Comparison of ENCODE assay signal across 21 cellular contexts in genomic region chr13:106416645-106417044, GRCh38.
DNase-seq lines count a peak whose midpoint lies in the region; ATAC-seq, FAIRE-seq and TF ChIP-seq lines count a peak whose summit lies in the region.
"Had no signal": no experiment of that assay in that cellular context is flagged by ENCODE, and none has a peak within 500 bp of the region (broad histone marks: within the 10 kb centered on the region; RNA-seq: fewer than 3 reads in every experiment).

No MANE protein-coding gene starts in this region.

- in situ Hi-C loops in IMR-90 (cut with MboI; ENCODE audit: low sequenced_read_pairs), result no loop called here
- in situ Hi-C loops in SK-MEL-5 (cut with HindIII; ENCODE audit: low pct_unique_long_range_greater_than_20kb, low sequenced_read_pairs), result no loop called here

- no peak overlapping the region for H3K23ac ChIP-seq in IMR-90 (ENCODE audit: low read depth, low read length)

- H4K91ac ChIP-seq in IMR-90 (ENCODE audit: insufficient read depth, low read depth, low read length), result no peak overlapping the region

- H3K9ac ChIP-seq in IMR-90 (ENCODE audit: low read depth, low read length), result no peak overlapping the region

- no peak for ATAC-seq in activated CD4-positive, alpha-beta T cell treated with anti-CD3 and anti-CD28 coated beads for 36 hours
- no peak for ATAC-seq in IMR-90 (ENCODE audit: low read depth)
- ATAC-seq in HG02623 (IDR thresholded peaks at IDR 0.05; ENCODE audit: unreplicated experiment), result no peak
- ATAC-seq: heart right ventricle, Right ventricle myocardium inferior had no signal

- TF ChIP-seq POLR2A in IMR-90 (IDR thresholded peaks at IDR 0.05; ENCODE audit: low read depth, low read length), result no peak

- CTCF ChIA-PET in activated CD4-positive, alpha-beta T cell treated with anti-CD3 and anti-CD28 coated beads for 36 hours (lab: Charles Lee), result interaction anchor here (1.4 kb wide), 1 partner anchor 41 kb away, joined by 3 read pairs; no protein-coding TSS in a partner anchor
- CTCF ChIA-PET in IMR-90 (lab: Yijun Ruan, JAX), result no interaction called here

- H3K4me3 ChIP-seq in IMR-90 (ENCODE audit: insufficient read depth, low read depth, low read length), result no peak overlapping the region
- no peak overlapping the region for H3K4me3 ChIP-seq in small intestine (ENCODE audit: low read depth in 1 of 2, low read length in 2 of 2)
- H3K4me3 ChIP-seq: colonic mucosa, heart right ventricle, vagina had no signal

- no peaks in the 10 kb centered on the region for H3K36me3 ChIP-seq in IMR-90 (ENCODE audit: control insufficient read depth, insufficient read depth, low read length)
- H3K36me3 ChIP-seq in small intestine (ENCODE audit: control insufficient read depth in 2 of 2, insufficient read depth in 2 of 2, low read length in 2 of 2), result no peaks in the 10 kb centered on the region
- H3K36me3 ChIP-seq: colonic mucosa, heart right ventricle, vagina had no signal

- no peaks in the 10 kb centered on the region for H3K9me1 ChIP-seq in IMR-90 (ENCODE audit: insufficient read depth, low read length)

- peak; percentile 7 for DNase-seq in activated CD4-positive, alpha-beta T cell treated with anti-CD3 and anti-CD28 coated beads for 36 hours
- DNase-seq in activated CD4-positive, alpha-beta T cell treated with anti-CD3 and anti-CD28 coated beads, Interleukin-2, amount 10 ng/mL, durations not matched to agents 24 days and 14 days, result no peak
- no peak for DNase-seq in IMR-90
- DNase-seq in SK-MEL-5 (ENCODE audit: low read depth, low spot score), result peak; percentile 20
- DNase-seq in small intestine, result peak; percentile 5
- no peak for DNase-seq in central memory CD4-positive, alpha-beta T cell
- DNase-seq in activated naive CD4-positive, alpha-beta T cell treated with Interleukin-2 at 50 U/mL for 16 hours, result no peak
- DNase-seq: activated B cell treated with CpG ODN at 0.5 μM for 24 hours; activated T-cell treated with anti-CD3 and anti-CD28 coated beads, Interleukin-2, amount 50 U/mL, for 48 hours; colonic mucosa; heart right ventricle; immature natural killer cell; MV-4-11; NCI-H2081 treated with DMSO at 0.1 percent for 48 hours; NCI-H510A had no signal

- H3K18ac ChIP-seq in IMR-90 (ENCODE audit: low read depth, low read length), result no peak overlapping the region

- TF ChIP-seq RAD21 in IMR-90 (IDR thresholded peaks at IDR 0.05; ENCODE audit: low read length), result no peak

- no peaks in the 10 kb centered on the region for H4K20me1 ChIP-seq in IMR-90 (ENCODE audit: insufficient read depth, low read length)

- H3K4me2 ChIP-seq in IMR-90 (ENCODE audit: low read depth, low read length), result no peak overlapping the region

- H2AK5ac ChIP-seq in IMR-90 (ENCODE audit: low read depth, low read length), result no peak overlapping the region

- H3K27me3 Mint-ChIP-seq in activated CD4-positive, alpha-beta T cell treated with anti-CD3 and anti-CD28 coated beads for 36 hours, result peaks cover 12% of the 10 kb centered on the region
- peaks cover 11% of the 10 kb centered on the region for H3K27me3 Mint-ChIP-seq in activated CD4-positive, alpha-beta T cell treated with anti-CD3 and anti-CD28 coated beads, Interleukin-2, amount 10 ng/mL, durations not matched to agents 24 days and 14 days
- H3K27me3 Mint-ChIP-seq: activated B cell treated with CpG ODN at 0.5 μM for 24 hours had no signal

- no peak overlapping the region for H3K27ac Mint-ChIP-seq in activated CD4-positive, alpha-beta T cell treated with anti-CD3 and anti-CD28 coated beads for 36 hours
- no peak overlapping the region for H3K27ac Mint-ChIP-seq in activated CD4-positive, alpha-beta T cell treated with anti-CD3 and anti-CD28 coated beads, Interleukin-2, amount 10 ng/mL, durations not matched to agents 24 days and 14 days
- H3K27ac Mint-ChIP-seq: activated B cell treated with CpG ODN at 0.5 μM for 24 hours; activated naive CD4-positive, alpha-beta T cell treated with anti-CD3 and anti-CD28 coated beads, Interleukin-2, amount 50 U/mL, for 24 hours; immature natural killer cell; T-helper 1 cell treated with Interleukin-12 subunit alpha and Interleukin-12 subunit beta and Interleukin-4 antibody, amounts not matched to agents 30 μg/mL and 1 μg/mL, for 36 hours had no signal

- no peaks in the 10 kb centered on the region for H3K79me1 ChIP-seq in IMR-90 (ENCODE audit: low read depth in 1 of 2, low read length in 2 of 2)

- H3K4me1 ChIP-seq in IMR-90 (ENCODE audit: control insufficient read depth, insufficient read depth, low read length) (no peaks in the 10 kb centered on the region), small intestine (ENCODE audit: control insufficient read depth in 2 of 2, insufficient read depth in 1 of 2, low read depth in 1 of 2, low read length in 1 of 2) (no peaks in the 10 kb centered on the region)
- H3K4me1 ChIP-seq: heart right ventricle, vagina had no signal

- FAIRE-seq in small intestine (lab: Jason Lieb, UNC), result no peak
- FAIRE-seq: endometrium had no signal

- H3K14ac ChIP-seq in IMR-90 (replicated peaks; ENCODE audit: low read depth, low read length), result no peak overlapping the region

- no TSS peak for BruUV-seq in IMR-90 (replicated peaks; lab: Mats Ljungman, UMichigan)

- POLR2A ChIA-PET in activated CD4-positive, alpha-beta T cell treated with anti-CD3 and anti-CD28 coated beads for 36 hours (lab: Charles Lee), result no interaction called here
- POLR2A ChIA-PET in IMR-90 (lab: Charles Lee; ENCODE audit: unreplicated experiment), result no interaction called here

- H3K27me3 ChIP-seq in IMR-90 (ENCODE audit: control insufficient read depth, insufficient read depth, low read length) (peaks cover 5% of the 10 kb centered on the region), small intestine (ENCODE audit: control insufficient read depth in 2 of 2, insufficient read depth in 2 of 2, low read length in 2 of 2) (no peaks in the 10 kb centered on the region)
- H3K27me3 ChIP-seq: colonic mucosa, vagina had no signal

- no peak for TF ChIP-seq CTCF in IMR-90 (conservative IDR thresholded peaks at IDR 0.05; ENCODE audit: low read depth, low read length)

- H3K4ac ChIP-seq in IMR-90 (ENCODE audit: low read depth, low read length), result no peak overlapping the region

- no peak overlapping the region for H4K8ac ChIP-seq in IMR-90 (ENCODE audit: low read depth in 2 of 2, low read length in 2 of 2)

- H3K9me3 Mint-ChIP-seq in activated CD4-positive, alpha-beta T cell treated with anti-CD3 and anti-CD28 coated beads for 36 hours (ENCODE audit: low read depth), result no peaks in the 10 kb centered on the region
- no peaks in the 10 kb centered on the region for H3K9me3 Mint-ChIP-seq in activated CD4-positive, alpha-beta T cell treated with anti-CD3 and anti-CD28 coated beads, Interleukin-2, amount 10 ng/mL, durations not matched to agents 24 days and 14 days
- H3K9me3 Mint-ChIP-seq: activated B cell treated with CpG ODN at 0.5 μM for 24 hours; activated naive CD4-positive, alpha-beta T cell treated with anti-CD3 and anti-CD28 coated beads, Interleukin-2, amount 50 U/mL, for 24 hours; T-helper 1 cell treated with Interleukin-12 subunit alpha and Interleukin-12 subunit beta and Interleukin-4 antibody, amounts not matched to agents 30 μg/mL and 1 μg/mL, for 36 hours had no signal

- dilution Hi-C loops in IMR-90 (cut with HindIII; ENCODE audit: low sequenced_read_pairs, unreplicated experiment), result no loop called here

- H3K27ac ChIP-seq in IMR-90 (ENCODE audit: insufficient read depth, low read length) (no peak overlapping the region), small intestine (ENCODE audit: low read depth in 1 of 2, low read length in 1 of 2) (no peak overlapping the region)
- H3K27ac ChIP-seq: colonic mucosa, heart right ventricle, vagina had no signal

- no peak overlapping the region for H4K5ac ChIP-seq in IMR-90 (ENCODE audit: low read depth, low read length)

- no peaks in the 10 kb centered on the region for H3K36me3 Mint-ChIP-seq in activated CD4-positive, alpha-beta T cell treated with anti-CD3 and anti-CD28 coated beads for 36 hours (ENCODE audit: low read depth)
- H3K36me3 Mint-ChIP-seq in activated CD4-positive, alpha-beta T cell treated with anti-CD3 and anti-CD28 coated beads, Interleukin-2, amount 10 ng/mL, durations not matched to agents 24 days and 14 days (ENCODE audit: low read depth), result no peaks in the 10 kb centered on the region
- H3K36me3 Mint-ChIP-seq: activated naive CD4-positive, alpha-beta T cell treated with anti-CD3 and anti-CD28 coated beads, Interleukin-2, amount 50 U/mL, for 24 hours; immature natural killer cell had no signal

- H2BK120ac ChIP-seq in IMR-90 (ENCODE audit: low read depth, low read length), result no peak overlapping the region

- no peaks in the 10 kb centered on the region for H3K9me3 ChIP-seq in IMR-90 (ENCODE audit: control insufficient read depth, insufficient read depth, low read length)
- no peaks in the 10 kb centered on the region for H3K9me3 ChIP-seq in small intestine (ENCODE audit: control insufficient read depth, low read depth)
- H3K9me3 ChIP-seq: colonic mucosa, heart right ventricle, vagina had no signal

- intact Hi-C loops in activated CD4-positive, alpha-beta T cell treated with anti-CD3 and anti-CD28 coated beads for 36 hours (cut with DNase I, micrococcal nuclease), result no loop called here
- intact Hi-C loops in activated CD4-positive, alpha-beta T cell treated with anti-CD3 and anti-CD28 coated beads, Interleukin-2, amount 10 ng/mL, durations not matched to agents 24 days and 14 days (cut with micrococcal nuclease), result no loop called here
- intact Hi-C loops in IMR-90 (cut with micrococcal nuclease), result no loop called here

- no peak overlapping the region for H2AFZ ChIP-seq in IMR-90 (replicated peaks; ENCODE audit: low read length, poor library complexity)

- no peak overlapping the region for H3K56ac ChIP-seq in IMR-90 (ENCODE audit: extremely low read depth, insufficient read depth, low read length)

- H2BK5ac ChIP-seq in IMR-90 (ENCODE audit: low read depth, low read length, poor library complexity, severe bottlenecking), result no peak overlapping the region

- H2AK9ac ChIP-seq in IMR-90 (replicated peaks; ENCODE audit: low read depth, low read length, poor library complexity), result no peak overlapping the region

- no peak overlapping the region for H2BK20ac ChIP-seq in IMR-90 (ENCODE audit: low read depth, low read length)

- no CpG with 5 or more reads among the region's 3 CpGs for WGBS in IMR-90 (ENCODE audit: extremely low coverage in 2 of 2, insufficient read length in 1 of 2), 2 experiments
- 87 to 90% (median 90%) methylated on average over 3 of the region's 3 CpGs for WGBS in small intestine, 3 donors

- H3K4me1 Mint-ChIP-seq in activated CD4-positive, alpha-beta T cell treated with anti-CD3 and anti-CD28 coated beads for 36 hours, result peaks cover 3% of the 10 kb centered on the region
- H3K4me1 Mint-ChIP-seq in activated CD4-positive, alpha-beta T cell treated with anti-CD3 and anti-CD28 coated beads, Interleukin-2, amount 10 ng/mL, durations not matched to agents 24 days and 14 days, result peaks cover 2% of the 10 kb centered on the region
- H3K4me1 Mint-ChIP-seq: activated B cell treated with CpG ODN at 0.5 μM for 24 hours; activated naive CD4-positive, alpha-beta T cell treated with anti-CD3 and anti-CD28 coated beads, Interleukin-2, amount 50 U/mL, for 24 hours; immature natural killer cell had no signal

- H3K4me3 Mint-ChIP-seq in activated CD4-positive, alpha-beta T cell treated with anti-CD3 and anti-CD28 coated beads for 36 hours, result no peak overlapping the region
- no peak overlapping the region for H3K4me3 Mint-ChIP-seq in activated CD4-positive, alpha-beta T cell treated with anti-CD3 and anti-CD28 coated beads, Interleukin-2, amount 10 ng/mL, durations not matched to agents 24 days and 14 days
- H3K4me3 Mint-ChIP-seq: activated B cell treated with CpG ODN at 0.5 μM for 24 hours; activated naive CD4-positive, alpha-beta T cell treated with anti-CD3 and anti-CD28 coated beads, Interleukin-2, amount 50 U/mL, for 24 hours; T-helper 1 cell treated with Interleukin-12 subunit alpha and Interleukin-12 subunit beta and Interleukin-4 antibody, amounts not matched to agents 30 μg/mL and 1 μg/mL, for 36 hours had no signal

- H2BK15ac ChIP-seq in IMR-90 (ENCODE audit: low read depth, low read length), result no peak overlapping the region

Comparison
In these comparisons a context has a peak if more than half of its experiments do, and no peak if none do; other contexts are left out.
1. DNase-seq: peak in activated CD4-positive, alpha-beta T cell treated with anti-CD3 and anti-CD28 coated beads for 36 hours (single experiment), SK-MEL-5 (single experiment) and small intestine (single experiment); none in activated CD4-positive, alpha-beta T cell treated with anti-CD3 and anti-CD28 coated beads, Interleukin-2, amount 10 ng/mL, durations not matched to agents 24 days and 14 days (single experiment), IMR-90 (single experiment), central memory CD4-positive, alpha-beta T cell (single experiment) and activated naive CD4-positive, alpha-beta T cell treated with Interleukin-2 at 50 U/mL for 16 hours (single experiment).